In genomic region chr12:904010-904414, GRCh38 we compare ENCODE assay signal across 12 cellular contexts. TPM values are rescaled to one million over a fixed set of nuclear protein-coding genes. Genes with fewer than 3 reads are reported as not detected.
DNase-seq lines count a peak whose midpoint lies in the region; ATAC-seq and TF ChIP-seq lines count a peak whose summit lies in the region.
"Had no signal": no experiment of that assay in that cellular context is flagged by ENCODE, and none has a peak within 500 bp of the region (broad histone marks: within the 10 kb centered on the region; RNA-seq: fewer than 3 reads in every experiment).

No MANE protein-coding gene starts in this region.

- TF ChIP-seq CTCF in endodermal cell (conservative IDR thresholded peaks at IDR 0.05), result no peak

- peaks cover 65% of the 10 kb centered on the region for H3K36me3 ChIP-seq in SK-N-MC (ENCODE audit: insufficient read depth, low read length)
- peaks cover 90% of the 10 kb centered on the region for H3K36me3 ChIP-seq in endodermal cell (ENCODE audit: control insufficient read depth, insufficient read depth, low read length)

- H3K4me1 ChIP-seq in endodermal cell (ENCODE audit: control insufficient read depth, insufficient read depth, low read length), result peaks cover 14% of the 10 kb centered on the region
- H3K4me1 ChIP-seq: colonic mucosa, lower lobe of right lung had no signal

- no peak for ATAC-seq in HG02588 (IDR thresholded peaks at IDR 0.05; ENCODE audit: unreplicated experiment)
- ATAC-seq: HepG2, lower lobe of right lung had no signal

- H3K4me3 Mint-ChIP-seq in endodermal cell, result no peak overlapping the region

- DNase-seq in CD1c-positive myeloid dendritic cell (ENCODE audit: extremely low spot score) (peak; percentile 23), DMS153 treated with DMSO at 0.1 percent for 48 hours (lab: John Stamatoyannopoulos, UW; ENCODE audit: unreplicated experiment) (peak; percentile 76), SK-N-MC (ENCODE audit: low read depth, low spot score) (peak; percentile 28), endodermal cell (peak; percentile 58), C1 segment of cervical spinal cord (lab: John Stamatoyannopoulos, UW) (no peak)
- DNase-seq in stimulated activated CD4-positive, alpha-beta T cell treated with anti-CD3 and anti-CD28 coated beads, Interleukin-4, amount 100 ng/mL, for 24 hours, result no peak
- DNase-seq: colonic mucosa, lower lobe of right lung, NCI-H187, nucleus accumbens had no signal

- no peak overlapping the region for H3K9ac ChIP-seq in SK-N-MC (ENCODE audit: insufficient read length)
- no peak overlapping the region for H3K9ac ChIP-seq in endodermal cell (ENCODE audit: extremely low read depth, low read length, poor library complexity, severe bottlenecking)

- H3K27me3 ChIP-seq in endodermal cell (ENCODE audit: control insufficient read depth, insufficient read depth, low read length, poor library complexity, severe bottlenecking), result no peaks in the 10 kb centered on the region
- H3K27me3 ChIP-seq: colonic mucosa had no signal

- no peaks in the 10 kb centered on the region for H3K9me3 Mint-ChIP-seq in endodermal cell

- H3K4me3 ChIP-seq in SK-N-MC (no peak overlapping the region; the same call in 1 of the 2 replicates), endodermal cell (ENCODE audit: low read length) (no peak overlapping the region)
- H3K4me3 ChIP-seq: colonic mucosa, lower lobe of right lung had no signal

- H3K9me3 ChIP-seq in SK-N-MC (ENCODE audit: low read depth, low read length), result no peaks in the 10 kb centered on the region
- H3K9me3 ChIP-seq in endodermal cell (ENCODE audit: control insufficient read depth, low read length), result no peaks in the 10 kb centered on the region
- H3K9me3 ChIP-seq: colonic mucosa, lower lobe of right lung had no signal

- H3K27ac Mint-ChIP-seq in endodermal cell, result peak overlapping the region; percentile 27

- H3K36me3 Mint-ChIP-seq in endodermal cell (ENCODE audit: low read depth), result peaks cover 83% of the 10 kb centered on the region

- H3K4me1 Mint-ChIP-seq in endodermal cell, result peaks cover 43% of the 10 kb centered on the region

- 67 to 85% methylated on average over 3 to 5 of the region's 5 CpGs for WGBS in endodermal cell (ENCODE audit: insufficient coverage in 1 of 2, insufficient read length in 1 of 2), 2 experiments

- no peaks in the 10 kb centered on the region for H3K27me3 Mint-ChIP-seq in endodermal cell (ENCODE audit: insufficient read depth)

- H3K27ac ChIP-seq in SK-N-MC (peak overlapping the region; percentile 26; the same call in 1 of the 2 replicates), endodermal cell (ENCODE audit: low read depth, low read length) (no peak overlapping the region)
- H3K27ac ChIP-seq: colonic mucosa, lower lobe of right lung had no signal

RNA-seq across cellular contexts. Expression of gene RAD52, which starts 45.5 kb away (rescaled TPM):
- total RNA-seq in endodermal cell, result 10 to 100 TPM; 24.3 to 35.1 TPM
- 31.6 TPM for polyA plus RNA-seq in endodermal cell (2013, experiment 1 of 2)
- 20.3 TPM for polyA plus RNA-seq in endodermal cell (2013, experiment 2 of 2)

Comparison
In these comparisons a context has a peak if more than half of its experiments do, and no peak if none do; other contexts are left out.
1. DNase-seq: peak in CD1c-positive myeloid dendritic cell (single experiment), DMS153 treated with DMSO at 0.1 percent for 48 hours (single experiment), SK-N-MC (single experiment) and endodermal cell (single experiment); none in C1 segment of cervical spinal cord (0 of 14) and stimulated activated CD4-positive, alpha-beta T cell treated with anti-CD3 and anti-CD28 coated beads, Interleukin-4, amount 100 ng/mL, for 24 hours (single experiment).